8 cellular contexts compared by ENCODE assay signal in the genomic region with DNA sequence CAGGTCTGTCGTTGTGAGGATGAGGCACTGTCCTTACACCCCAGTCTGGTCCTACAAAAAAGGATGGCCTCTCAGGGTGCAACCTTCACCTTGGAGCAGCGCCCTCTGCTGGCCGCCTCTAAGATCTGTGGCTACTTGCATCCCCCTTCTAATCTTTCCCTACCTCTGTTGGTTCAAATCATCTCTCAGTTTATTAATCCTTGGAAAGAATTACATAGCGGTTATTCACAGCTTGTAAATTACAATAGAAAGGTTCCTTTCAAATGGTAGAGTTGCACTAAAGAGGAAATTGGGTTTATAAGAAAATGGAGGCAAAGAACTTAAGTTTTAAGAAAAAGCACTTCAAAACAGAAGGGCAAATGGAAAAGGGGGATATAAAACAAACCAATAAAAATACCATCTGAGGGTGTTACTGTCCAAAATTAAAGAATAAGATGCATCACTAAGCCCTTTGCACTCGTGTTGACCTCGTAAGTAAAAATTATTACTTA.
DNase-seq lines count a peak whose midpoint lies in the region; ATAC-seq, FAIRE-seq and TF ChIP-seq lines count a peak whose summit lies in the region.
"Not testable (repeated sequence)": the region's sequence is repeated elsewhere in the genome, so short reads cannot be mapped to it uniquely, and the experiment has no call there.

No MANE protein-coding gene starts in this region.

- H3K9me3 Mint-ChIP-seq in astrocyte (ENCODE audit: unreplicated experiment), result not testable (repeated sequence)

- H3K9me3 ChIP-seq in astrocyte (ENCODE audit: insufficient read depth, low read depth, low read length); gastroesophageal sphincter; mucosa of descending colon; aorta (ENCODE audit: control insufficient read depth, low read length): not testable (repeated sequence)

- TF ChIP-seq POLR2A in GM12892 (IDR thresholded peaks at IDR 0.05; ENCODE audit: low read depth, low read length); gastroesophageal sphincter (IDR thresholded peaks at IDR 0.05): not testable (repeated sequence)

- H3K27ac Mint-ChIP-seq in astrocyte (ENCODE audit: unreplicated experiment), result peak overlapping the region; percentile 71

- H2AFZ ChIP-seq in astrocyte (ENCODE audit: low read depth, low read length), result not testable (repeated sequence)

- not testable (repeated sequence) for H3K27ac ChIP-seq in astrocyte (ENCODE audit: low read depth, low read length); gastroesophageal sphincter; aorta (ENCODE audit: low read depth in 1 of 2, low read length in 2 of 2)

- H3K27me3 Mint-ChIP-seq in astrocyte (ENCODE audit: low read depth, unreplicated experiment), result not testable (repeated sequence)

- H3K4me2 ChIP-seq in astrocyte (ENCODE audit: low read length), result not testable (repeated sequence)

- H3K9ac ChIP-seq in astrocyte (ENCODE audit: low read length), result not testable (repeated sequence)

- not testable (repeated sequence) for TF ChIP-seq EP300 in gastroesophageal sphincter (IDR thresholded peaks at IDR 0.05)

- ATAC-seq in gastroesophageal sphincter (peak; percentile 77), mucosa of descending colon (peak; percentile 94), aorta (ENCODE audit: low FRiP score) (peak; percentile 82)

- H3K4me3 ChIP-seq in astrocyte (ENCODE audit: insufficient read depth, low read depth, low read length); gastroesophageal sphincter; mucosa of descending colon; aorta (ENCODE audit: low read length in 2 of 2): not testable (repeated sequence)

- FAIRE-seq in GM12892 (lab: Jason Lieb, UNC) (peak; percentile 40), astrocyte (lab: Jason Lieb, UNC) (peak; percentile 78)

- not testable (repeated sequence) for H3K36me3 ChIP-seq in astrocyte (ENCODE audit: insufficient read depth, low read length); gastroesophageal sphincter; mucosa of descending colon (ENCODE audit: low read depth); aorta (ENCODE audit: control insufficient read depth in 1 of 2, insufficient read depth in 2 of 2, low read length in 1 of 2)

- DNase-seq in GM12892 (ENCODE audit: insufficient read length), result peak; percentile 35
- DNase-seq in LHCN-M2 (ENCODE audit: low read depth), result peak; percentile 52
- peak; percentile 48 to 73 for DNase-seq in activated CD4-positive, alpha-beta T cell treated with anti-CD3 and anti-CD28 coated beads for 24 hours (ENCODE audit: low read depth in 2 of 2)
- not testable (repeated sequence) for DNase-seq in astrocyte (ENCODE audit: low read depth)
- DNase-seq in mucosa of descending colon, result peak; percentile 73 to 86 (median 80)
- DNase-seq in stimulated activated CD4-positive, alpha-beta T cell treated with anti-CD3 and anti-CD28 coated beads, Interleukin-2, amount 100 ng/mL, for 24 hours, result peak; percentile 82 to 86
- peak; percentile 84 to 86 for DNase-seq in aorta

- intact Hi-C loops in mucosa of descending colon (cut with DNase I, micrococcal nuclease), result not testable (repeated sequence)
- intact Hi-C loops in aorta (cut with DNase I), result loop anchor here in 1 of 2 donors (2.0 to 5.0 kb wide), 2 partner anchors 656 to 675 kb away; no protein-coding TSS in a partner anchor

- TF ChIP-seq CTCF in astrocyte (IDR thresholded peaks at IDR 0.05; ENCODE audit: insufficient read depth, low read depth, low read length) (peak; percentile 52), gastroesophageal sphincter (IDR thresholded peaks at IDR 0.05) (peak; percentile 65 to 76 (median 74)), mucosa of descending colon (IDR thresholded peaks at IDR 0.05) (peak; percentile 68)

- WGBS in gastroesophageal sphincter (ENCODE audit: low coverage in 1 of 2), 2 donors, result 6 to 15% methylated on average over 3 to 5 of the region's 6 CpGs
- 10 to 11% methylated on average over 6 of the region's 6 CpGs for WGBS in aorta, 2 donors

- H3K36me3 Mint-ChIP-seq in astrocyte (ENCODE audit: low read depth, unreplicated experiment), result not testable (repeated sequence)

- H4K20me1 ChIP-seq in astrocyte (ENCODE audit: insufficient read depth, low read length), result not testable (repeated sequence)

- H3K4me3 Mint-ChIP-seq in astrocyte (ENCODE audit: unreplicated experiment), result not testable (repeated sequence)

- H3K4me1 Mint-ChIP-seq in astrocyte (ENCODE audit: low read depth, unreplicated experiment), result not testable (repeated sequence)

- not testable (repeated sequence) for H3K79me2 ChIP-seq in astrocyte (ENCODE audit: insufficient read depth, low read length)

- not testable (repeated sequence) for H3K4me1 ChIP-seq in astrocyte (ENCODE audit: insufficient read depth, low read length); gastroesophageal sphincter; mucosa of descending colon (ENCODE audit: low read depth); aorta (ENCODE audit: control insufficient read depth in 1 of 2, insufficient read depth in 2 of 2, low read length in 2 of 2)

- not testable (repeated sequence) for H3K27me3 ChIP-seq in astrocyte (ENCODE audit: insufficient read depth, low read length); aorta (ENCODE audit: control insufficient read depth in 1 of 2, insufficient read depth in 2 of 2, low read length in 1 of 2)
- peaks cover 18% of the 10 kb centered on the region for H3K27me3 ChIP-seq in gastroesophageal sphincter
